ENCODE assay signal across 1 cellular context in genomic region chrX:18288716-18289115, GRCh38.
TF ChIP-seq lines count a peak whose summit lies in the region.

No MANE protein-coding gene starts in this region.

TF ChIP-seq in GM23338, 12 proteins besides CTCF, POLR2A, EP300 and RAD21 (continued from another document):
- TF ChIP-seq ZNF462 (CRISPR knock-in tag; IDR thresholded peaks at IDR 0.05) (no peak), STAT1 (IDR thresholded peaks at IDR 0.05; ENCODE audit: unreplicated experiment) (no peak), POLR2AphosphoS5 (IDR thresholded peaks at IDR 0.05; ENCODE audit: low read depth) (no peak), JUNB (IDR thresholded peaks at IDR 0.05; ENCODE audit: unreplicated experiment) (no peak)
TF ChIP-seq in GM23338: peak in this region for 0.
